Comparison of ENCODE assay signal across 8 cellular contexts in the genomic region with DNA sequence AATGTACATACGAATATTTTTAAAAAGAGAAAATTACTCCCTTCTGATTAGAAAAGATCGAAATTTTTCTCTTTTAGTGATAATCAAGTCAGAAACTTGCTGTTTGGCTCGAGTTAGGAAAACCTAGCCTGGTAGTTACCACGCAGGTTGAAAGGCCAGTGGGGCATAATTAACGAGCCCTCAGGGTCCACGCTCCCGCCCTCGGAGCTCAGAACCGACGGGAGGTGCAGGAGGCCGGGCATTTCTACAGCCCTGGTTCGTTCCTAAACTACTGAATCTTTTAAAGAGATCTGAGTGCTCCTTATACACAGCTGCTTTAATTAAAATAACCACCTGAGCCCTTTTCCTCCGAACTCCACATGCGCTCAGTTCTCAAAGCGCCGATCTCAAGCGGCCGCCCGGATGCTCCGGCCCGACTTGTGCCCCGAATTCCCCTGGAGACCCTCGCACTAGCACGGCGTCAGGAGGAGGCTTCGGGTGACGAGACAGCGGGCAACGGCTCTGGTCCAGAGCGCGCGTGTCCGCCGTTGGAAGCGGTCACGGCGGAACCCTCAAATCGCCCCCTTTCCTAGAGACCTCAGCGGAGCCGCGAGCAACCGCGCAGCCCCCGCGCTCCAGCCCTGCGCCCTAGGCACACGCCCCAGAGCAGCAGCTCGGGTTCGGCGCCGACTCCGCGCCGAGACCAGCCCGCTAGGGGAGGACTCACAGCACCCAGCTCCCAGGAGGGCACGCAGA. TPM values are rescaled to one million over a fixed set of nuclear protein-coding genes. Genes with fewer than 3 reads are reported as not detected.
DNase-seq lines count a peak whose midpoint lies in the region; ATAC-seq and TF ChIP-seq lines count a peak whose summit lies in the region.

No MANE protein-coding gene starts in this region.

- H3K9me3 ChIP-seq in SJCRH30 (replicated peaks) = no peaks in the 10 kb centered on the region
- no peaks in the 10 kb centered on the region for H3K9me3 ChIP-seq in esophagus squamous epithelium
- H3K9me3 ChIP-seq in osteoblast (ENCODE audit: low read depth, low read length) = no peaks in the 10 kb centered on the region

- H3K4me1 ChIP-seq in SJCRH30 (peaks cover 10% of the 10 kb centered on the region; the same call in 1 of the 2 replicates), esophagus squamous epithelium (peaks cover 27 to 78% (median 56%) of the 10 kb centered on the region in 3 donors), osteoblast (ENCODE audit: insufficient read depth, low read length) (peaks cover 48% of the 10 kb centered on the region)

- peak overlapping the region; percentile 82 for H3K4me3 ChIP-seq in SJCRH30
- H3K4me3 ChIP-seq in esophagus squamous epithelium = peak overlapping the region; percentile 67 to 96 (median 90)
- H3K4me3 ChIP-seq in osteoblast (ENCODE audit: insufficient read depth, low read length) = peak overlapping the region; percentile 91

- TF ChIP-seq CTCF in esophagus squamous epithelium (IDR thresholded peaks at IDR 0.05) = peak in 2 of 6 experiments; percentile 2 to 12
- TF ChIP-seq CTCF in osteoblast (IDR thresholded peaks at IDR 0.05; ENCODE audit: extremely low read depth, low read depth, low read length) = no peak

- peak overlapping the region; percentile 83 for H3K4me2 ChIP-seq in osteoblast (ENCODE audit: insufficient read depth, low read length)

- H4K20me1 ChIP-seq in osteoblast (ENCODE audit: insufficient read depth, low read length) = peaks cover 24% of the 10 kb centered on the region

- intact Hi-C loops in esophagus squamous epithelium (cut with DNase I) = no loop called here

- peak overlapping the region; percentile 91 for H2AFZ ChIP-seq in osteoblast (ENCODE audit: low read length)

- peak; percentile 2 for ATAC-seq in HG02759 (IDR thresholded peaks at IDR 0.05; ENCODE audit: unreplicated experiment)

- peaks cover 24% of the 10 kb centered on the region for H3K36me3 ChIP-seq in SJCRH30
- H3K36me3 ChIP-seq in esophagus squamous epithelium = peaks cover 0 to 27% (median 0%) of the 10 kb centered on the region in 3 donors
- peaks cover 17% of the 10 kb centered on the region for H3K36me3 ChIP-seq in osteoblast (ENCODE audit: insufficient read depth, low read length)

- DNase-seq in NCI-H345 (lab: John Stamatoyannopoulos, UW) (peak; percentile 22), NCI-H345 treated with DMSO at 0.1 percent for 48 hours (lab: John Stamatoyannopoulos, UW; ENCODE audit: unreplicated experiment) (no peak), SJCRH30 (no peak), esophagus squamous epithelium (lab: John Stamatoyannopoulos, UW) (no peak), osteoblast (ENCODE audit: insufficient read length, low spot score, missing footprints) (peak; percentile 62), middle frontal gyrus (ENCODE audit: extremely low spot score, low spot score) (no peak), NK-92 (lab: John Stamatoyannopoulos, UW; ENCODE audit: unreplicated experiment) (no peak)

- peak overlapping the region; percentile 74 for H3K27ac ChIP-seq in SJCRH30
- peak overlapping the region; percentile 88 to 99 (median 98) for H3K27ac ChIP-seq in esophagus squamous epithelium
- H3K27ac ChIP-seq in osteoblast (ENCODE audit: low read depth, low read length) = peak overlapping the region; percentile 84

- no peak for TF ChIP-seq POLR2A in esophagus squamous epithelium (IDR thresholded peaks at IDR 0.05)

- H3K79me2 ChIP-seq in osteoblast (ENCODE audit: insufficient read depth, low read length) = peaks cover 55% of the 10 kb centered on the region

- WGBS in esophagus squamous epithelium, 2 donors = 2% methylated on average over 12 to 14 of the region's 56 CpGs

- no peaks in the 10 kb centered on the region for H3K27me3 ChIP-seq in SJCRH30
- no peaks in the 10 kb centered on the region for H3K27me3 ChIP-seq in esophagus squamous epithelium
- H3K27me3 ChIP-seq in osteoblast (ENCODE audit: insufficient read depth, low read length) = no peaks in the 10 kb centered on the region

RNA-seq across cellular contexts. Expression of a gene that starts 0.4 kb away (rescaled TPM):
- total RNA-seq in SJCRH30 (2014; rRNA removed; shearing (Covaris generic)) = 26.2 and 38.1 TPM in 2 replicates
- 10 to 100 TPM; 12.4 to 38.7 (median 27.6) TPM for total RNA-seq in esophagus squamous epithelium
- 23.9 and 29.8 TPM in 2 replicates for total RNA-seq in osteoblast

RNA-seq across cellular contexts. Expression of a gene that starts 0.5 kb away (rescaled TPM):
- total RNA-seq in SJCRH30 (2014; rRNA removed; shearing (Covaris generic)) = 30.0 and 30.8 TPM in 2 replicates
- total RNA-seq in esophagus squamous epithelium (10 to 100 TPM; 14.8 to 29.0 (median 21.7) TPM), osteoblast (53.0 and 54.3 TPM in 2 replicates)

RNA-seq across cellular contexts. Expression of a gene that starts 22.9 kb away (rescaled TPM):
- total RNA-seq in SJCRH30 (2014; rRNA removed; shearing (Covaris generic)) = 55.7 and 65.2 TPM in 2 replicates
- 10 to 100 TPM; 25.8 to 67.9 (median 31.5) TPM for total RNA-seq in esophagus squamous epithelium
- 14.7 and 21.0 TPM in 2 replicates for total RNA-seq in osteoblast

RNA-seq across cellular contexts. Expression of a gene that starts 50.0 kb away (rescaled TPM):
- 1.9 and 4.3 TPM in 2 replicates for total RNA-seq in SJCRH30 (2014; rRNA removed; shearing (Covaris generic))
- total RNA-seq in esophagus squamous epithelium (1 to 10 TPM in 3 of 4 donors, under 1 TPM in 1; 0.94 to 3.1 (median 1.4) TPM), osteoblast (1.8 and 2.2 TPM in 2 replicates)

RNA-seq across cellular contexts. Expression of a gene that starts 50.0 kb away (rescaled TPM):
- total RNA-seq in SJCRH30 (2014; rRNA removed; shearing (Covaris generic)) = 12.3 and 24.6 TPM in 2 replicates
- total RNA-seq in esophagus squamous epithelium (10 to 100 TPM; 10.3 to 21.4 (median 17.6) TPM), osteoblast (21.4 and 23.3 TPM in 2 replicates)

Comparison
In these comparisons a context has a peak if more than half of its experiments do, and no peak if none do; other contexts are left out.
1. DNase-seq: peak in NCI-H345 (single experiment) and osteoblast (single experiment); none in NCI-H345 treated with DMSO at 0.1 percent for 48 hours (single experiment), SJCRH30 (0 of 2), esophagus squamous epithelium (single experiment), middle frontal gyrus (single experiment) and NK-92 (single experiment).
2. Peak in every context shown above with its lines, with median percentiles within 50 percentile points of each other: H3K27ac ChIP-seq and H3K4me3 ChIP-seq.